ENCODE assay signal across 22 cellular contexts in genomic region chr3:15261274-15261673, GRCh38. TPM values are rescaled to one million over a fixed set of nuclear protein-coding genes. Genes with fewer than 3 reads are reported as not detected.
DNase-seq lines count a peak whose midpoint lies in the region; ATAC-seq, FAIRE-seq and TF ChIP-seq lines count a peak whose summit lies in the region.
"Had no signal": no experiment of that assay in that cellular context is flagged by ENCODE, and none has a peak within 500 bp of the region (broad histone marks: within the 10 kb centered on the region; RNA-seq: fewer than 3 reads in every experiment).

No MANE protein-coding gene starts in this region.

- H3K9ac ChIP-seq in SK-N-SH (no peak overlapping the region), K562 (ENCODE audit: insufficient read depth in 1 of 2, low read depth in 2 of 2, low read length in 2 of 2) (no peak overlapping the region), neuronal stem cell (ENCODE audit: low read depth, low read length, poor library complexity) (no peak overlapping the region)

- ATAC-seq in SK-N-SH treated with all-trans-retinoic acid at 6 μM for 48 hours, result peak; percentile 16; the same call in 1 of the 3 replicates
- no peak for ATAC-seq in CD8-positive, alpha-beta T cell
- no peak for ATAC-seq in K562
- no peak for ATAC-seq in WTC11
- ATAC-seq in GM18867 (IDR thresholded peaks at IDR 0.05; ENCODE audit: unreplicated experiment), result no peak
- ATAC-seq: left lung, Right ventricle myocardium inferior had no signal

- no peaks in the 10 kb centered on the region for H3K79me2 ChIP-seq in SK-N-SH (ENCODE audit: insufficient read depth)
- no peaks in the 10 kb centered on the region for H3K79me2 ChIP-seq in K562 (ENCODE audit: control insufficient read depth, insufficient read depth, low read length)

- no peak overlapping the region for H2AK5ac ChIP-seq in neuronal stem cell (ENCODE audit: low read depth, low read length)

- no peak overlapping the region for H3K4me2 ChIP-seq in SK-N-SH
- no peak overlapping the region for H3K4me2 ChIP-seq in K562 (ENCODE audit: insufficient read depth, low read length)
- no peak overlapping the region for H3K4me2 ChIP-seq in neuronal stem cell (ENCODE audit: insufficient read depth, low read length, poor library complexity, severe bottlenecking)

- CTCF ChIA-PET in SK-N-SH (lab: Yijun Ruan, JAX), result interaction anchor here (0.6 to 8.0 kb wide), 2 partner anchors 18 to 146 kb away, joined by 3 to 85 read pairs; no protein-coding TSS in a partner anchor
- CTCF ChIA-PET in CD8-positive, alpha-beta T cell (lab: Charles Lee), result interaction anchor here (0.7 to 2.4 kb wide), 3 partner anchors 8 to 144 kb away, joined by 3 to 8 read pairs (median 5); partner anchors contain the start of gene SH3BP5
- CTCF ChIA-PET in K562 (lab: Yijun Ruan, JAX; ENCODE audit: low intra/inter-chr PET ratio), result no interaction called here
- CTCF ChIA-PET in WTC11 (lab: Charles Lee), result no interaction called here

- DNase-seq in SK-N-SH, result no peak
- no peak for DNase-seq in CD8-positive, alpha-beta T cell
- no peak for DNase-seq in K562 (ENCODE audit: extremely low read depth in 1 of 4, low spot score in 3 of 4)
- no peak for DNase-seq in neuronal stem cell (ENCODE audit: low spot score)
- DNase-seq in WTC11 (ENCODE audit: low spot score), result no peak
- no peak for DNase-seq in HTR-8/SVneo (ENCODE audit: insufficient read length, low spot score)
- DNase-seq: 8988T, amygdala, BE2C, esophagus squamous epithelium, NCI-H1092 treated with DMSO at 0.1 percent for 48 hours, NCI-H2107, NCI-H524, stomach had no signal

- H2BK120ac ChIP-seq in neuronal stem cell (ENCODE audit: low read depth, low read length), result no peak overlapping the region

- H2AFZ ChIP-seq in SK-N-SH (ENCODE audit: low read depth), result no peak overlapping the region
- H2AFZ ChIP-seq in K562 (ENCODE audit: low read depth, low read length), result no peak overlapping the region
- no peak overlapping the region for H2AFZ ChIP-seq in neuronal stem cell (ENCODE audit: low read length)

- intact Hi-C loops in CD8-positive, alpha-beta T cell (cut with DNase I, micrococcal nuclease), result no loop called here
- intact Hi-C loops in K562 (cut with micrococcal nuclease), result no loop called here

- H3K27me3 Mint-ChIP-seq in CD8-positive, alpha-beta T cell (ENCODE audit: low read depth), result no peaks in the 10 kb centered on the region
- H3K27me3 Mint-ChIP-seq in WTC11 (ENCODE audit: low read depth), result no peaks in the 10 kb centered on the region
- H3K27me3 Mint-ChIP-seq: central memory CD8-positive, alpha-beta T cell had no signal

- no peak overlapping the region for H3K4ac ChIP-seq in neuronal stem cell (ENCODE audit: low read length)

- peak overlapping the region; percentile 32 for H2BK5ac ChIP-seq in neuronal stem cell (ENCODE audit: low read length)

- no peak overlapping the region for H3K4me3 Mint-ChIP-seq in CD8-positive, alpha-beta T cell
- no peak overlapping the region for H3K4me3 Mint-ChIP-seq in WTC11
- H3K4me3 Mint-ChIP-seq: central memory CD8-positive, alpha-beta T cell had no signal

- TF ChIP-seq EP300 in SK-N-SH (IDR thresholded peaks at IDR 0.05; ENCODE audit: borderline replicate concordance in 1 of 2, low read depth in 1 of 2, low read length in 1 of 2) (no peak), K562 (IDR thresholded peaks at IDR 0.05; ENCODE audit: low read length) (no peak)

- H3F3A ChIP-seq in SK-N-SH (replicated peaks; ENCODE audit: insufficient read depth), result peaks cover 4% of the 10 kb centered on the region

- no peak for TF ChIP-seq CTCF in SK-N-SH (IDR thresholded peaks at IDR 0.05)
- no peak for TF ChIP-seq CTCF in CD8-positive, alpha-beta T cell (IDR thresholded peaks at IDR 0.05)
- no peak for TF ChIP-seq CTCF in K562 (IDR thresholded peaks at IDR 0.05 in 2 of 3, conservative IDR thresholded peaks at IDR 0.05 in 1 of 3; ENCODE audit: insufficient read depth in 2 of 3, low read depth in 1 of 3, low read length in 3 of 3)
- no peak for TF ChIP-seq CTCF in WTC11 (IDR thresholded peaks at IDR 0.05)

- H4K20me1 ChIP-seq in SK-N-SH (ENCODE audit: insufficient read depth) (no peaks in the 10 kb centered on the region), K562 (replicated peaks; ENCODE audit: control insufficient read depth, insufficient read depth, low read length) (no peaks in the 10 kb centered on the region; the same call in 1 of the 2 replicates)

- H3K4me1 Mint-ChIP-seq in CD8-positive, alpha-beta T cell (ENCODE audit: low read depth), result peaks cover 16% of the 10 kb centered on the region
- H3K4me1 Mint-ChIP-seq in WTC11, result no peaks in the 10 kb centered on the region

- H3K27ac Mint-ChIP-seq in CD8-positive, alpha-beta T cell, result peak overlapping the region; percentile 79
- no peak overlapping the region for H3K27ac Mint-ChIP-seq in WTC11
- H3K27ac Mint-ChIP-seq: activated T-helper 2 cell treated with anti-CD3 and anti-CD28 coated beads, Interferon-gamma antibody, Interleukin-2, Interleukin-4, amounts not matched to agents 10 μg/mL and 5 μg/mL and 100 μg/mL, durations not matched to agents 14 hours and 24 hours and 36 hours had no signal

- TF ChIP-seq RAD21 in SK-N-SH (IDR thresholded peaks at IDR 0.05; ENCODE audit: low read length) (no peak), K562 (CRISPR knock-in tag; conservative IDR thresholded peaks at IDR 0.05 in 1 of 2, IDR thresholded peaks at IDR 0.05 in 1 of 2) (no peak)

- H3K36me3 ChIP-seq in SK-N-SH (replicated peaks in 1 of 2; ENCODE audit: control insufficient read depth in 1 of 2, insufficient read depth in 2 of 2, low read length in 1 of 2) (peaks cover 38 to 44% of the 10 kb centered on the region in 2 experiments), K562 (ENCODE audit: control insufficient read depth, insufficient read depth, low read length) (peaks cover 49% of the 10 kb centered on the region; the same call in 2 of the 3 replicates), neuronal stem cell (replicated peaks in 1 of 2; ENCODE audit: control insufficient read depth in 2 of 2, insufficient read depth in 2 of 2, low read length in 2 of 2) (peaks cover 9 to 39% of the 10 kb centered on the region in 2 donors)
- H3K36me3 ChIP-seq in CD8-positive, alpha-beta T cell (ENCODE audit: insufficient read depth, low read length), result peaks cover 31% of the 10 kb centered on the region
- H3K36me3 ChIP-seq: BE2C had no signal

- H3K27me3 ChIP-seq in SK-N-SH (ENCODE audit: insufficient read depth) (no peaks in the 10 kb centered on the region), K562 (ENCODE audit: control insufficient read depth in 2 of 2, insufficient read depth in 2 of 2, low read length in 2 of 2) (no peaks in the 10 kb centered on the region), neuronal stem cell (ENCODE audit: control insufficient read depth in 3 of 3, insufficient read depth in 3 of 3, low read depth in 1 of 3, low read length in 3 of 3) (no peaks in the 10 kb centered on the region)
- no peaks in the 10 kb centered on the region for H3K27me3 ChIP-seq in CD8-positive, alpha-beta T cell (ENCODE audit: insufficient read depth, low read length)
- H3K27me3 ChIP-seq: BE2C, esophagus squamous epithelium, left lung, stomach had no signal

- no peak overlapping the region for H3K27ac ChIP-seq in SK-N-SH (ENCODE audit: low read depth in 2 of 2, low read length in 1 of 2)
- no peak overlapping the region for H3K27ac ChIP-seq in CD8-positive, alpha-beta T cell (ENCODE audit: low read depth, low read length)
- H3K27ac ChIP-seq in K562 (ENCODE audit: extremely low read depth, low read depth, low read length), result no peak overlapping the region
- H3K27ac ChIP-seq in neuronal stem cell (replicated peaks; ENCODE audit: low read length), result no peak overlapping the region
- H3K27ac ChIP-seq: esophagus squamous epithelium, stomach had no signal

- no peaks in the 10 kb centered on the region for H3K79me1 ChIP-seq in neuronal stem cell (ENCODE audit: low read depth, low read length)

- POLR2A ChIA-PET in SK-N-SH (lab: Yijun Ruan, JAX) (no interaction called here), K562 (lab: Yijun Ruan, JAX) (interaction anchor here (1.1 kb wide), 1 partner anchor 9 kb away, joined by 3 read pairs; no protein-coding TSS in a partner anchor), WTC11 (lab: Charles Lee) (no interaction called here)
- POLR2A ChIA-PET in CD8-positive, alpha-beta T cell (lab: Charles Lee), result no interaction called here

- H3K9me3 Mint-ChIP-seq in CD8-positive, alpha-beta T cell, result no peaks in the 10 kb centered on the region
- H3K9me3 Mint-ChIP-seq in WTC11, result no peaks in the 10 kb centered on the region
- H3K9me3 Mint-ChIP-seq: activated T-helper 2 cell treated with anti-CD3 and anti-CD28 coated beads, Interferon-gamma antibody, Interleukin-2, Interleukin-4, amounts not matched to agents 10 μg/mL and 5 μg/mL and 100 μg/mL, durations not matched to agents 14 hours and 24 hours and 36 hours; central memory CD8-positive, alpha-beta T cell had no signal

- H3K9me3 ChIP-seq in SK-N-SH (no peaks in the 10 kb centered on the region), K562 (replicated peaks; ENCODE audit: control insufficient read depth, insufficient read depth, low read depth, low read length) (no peaks in the 10 kb centered on the region), neuronal stem cell (replicated peaks in 1 of 2; ENCODE audit: control insufficient read depth in 2 of 2, insufficient read depth in 1 of 2, low read depth in 1 of 2, low read length in 2 of 2) (no peaks in the 10 kb centered on the region)
- H3K9me3 ChIP-seq in CD8-positive, alpha-beta T cell (ENCODE audit: low read length), result no peaks in the 10 kb centered on the region
- H3K9me3 ChIP-seq: BE2C, esophagus squamous epithelium, left lung, stomach had no signal

- in situ Hi-C loops in K562 (cut with MboI), result no loop called here

- no peak for TF ChIP-seq POLR2A in K562 (conservative IDR thresholded peaks at IDR 0.05)

- H3K14ac ChIP-seq in neuronal stem cell (ENCODE audit: low read length), result no peak overlapping the region

- H2BK15ac ChIP-seq in neuronal stem cell (ENCODE audit: low read length), result no peak overlapping the region

- peaks cover 0 to 2% of the 10 kb centered on the region in 2 experiments; a peak in 1 of 4 replicates for H3K4me1 ChIP-seq in SK-N-SH (ENCODE audit: control insufficient read depth in 1 of 2, insufficient read depth in 2 of 2, low read depth in 1 of 2, low read length in 1 of 2)
- H3K4me1 ChIP-seq in CD8-positive, alpha-beta T cell (ENCODE audit: insufficient read depth, low read length), result peaks cover 4% of the 10 kb centered on the region
- no peaks in the 10 kb centered on the region; a peak in 1 of 5 replicates for H3K4me1 ChIP-seq in K562 (replicated peaks in 1 of 2; ENCODE audit: control insufficient read depth in 2 of 2, insufficient read depth in 2 of 2, low read length in 2 of 2)
- no peaks in the 10 kb centered on the region for H3K4me1 ChIP-seq in neuronal stem cell (ENCODE audit: control insufficient read depth in 2 of 2, insufficient read depth in 1 of 2, low read depth in 1 of 2, low read length in 2 of 2)
- H3K4me1 ChIP-seq: BE2C had no signal

- H3K23ac ChIP-seq in neuronal stem cell (ENCODE audit: low read depth, low read length, poor library complexity), result no peak overlapping the region

- H3K4me3 ChIP-seq in SK-N-SH (ENCODE audit: low read depth in 2 of 2, low read length in 1 of 2) (no peak overlapping the region), K562 (no peak overlapping the region), neuronal stem cell (ENCODE audit: low read length in 2 of 2) (no peak overlapping the region)
- H3K4me3 ChIP-seq in CD8-positive, alpha-beta T cell (ENCODE audit: low read depth, low read length), result no peak overlapping the region
- H3K4me3 ChIP-seq: esophagus squamous epithelium, left lung, stomach had no signal

- H3K36me3 Mint-ChIP-seq in CD8-positive, alpha-beta T cell, result peaks cover 53% of the 10 kb centered on the region
- peaks cover 10% of the 10 kb centered on the region; the same call in 1 of the 2 replicates for H3K36me3 Mint-ChIP-seq in WTC11

- H4K91ac ChIP-seq in neuronal stem cell (ENCODE audit: low read depth, low read length, poor library complexity), result no peak overlapping the region

- no peaks in the 10 kb centered on the region for H3K9me1 ChIP-seq in K562 (ENCODE audit: control insufficient read depth, insufficient read depth, low read length)

- no peak overlapping the region for H3K18ac ChIP-seq in neuronal stem cell (ENCODE audit: low read length)

- no TSS peak for BruUV-seq in K562 (replicated peaks; lab: Mats Ljungman, UMichigan)

- FAIRE-seq in K562 (lab: Jason Lieb, UNC), result no peak
- no peak for FAIRE-seq in HTR-8/SVneo (lab: Jason Lieb, UNC)
- FAIRE-seq: G401.6, urothelium cell line had no signal

- no peak overlapping the region for H4K8ac ChIP-seq in neuronal stem cell (ENCODE audit: low read depth, low read length)

- no peak overlapping the region for H2BK12ac ChIP-seq in neuronal stem cell (ENCODE audit: low read length)

- H3K9me2 ChIP-seq in SK-N-SH, result no peaks in the 10 kb centered on the region

RNA-seq across cellular contexts. Expression of gene CAPN7, which starts 55.2 kb away (rescaled TPM):
- polyA plus RNA-seq in SK-N-SH (2012; rRNA removed), result 7.3 and 11.1 TPM in 2 replicates
- polyA plus RNA-seq in SK-N-SH (2012; cell fraction: cytosol; rRNA removed), result 8.7 and 13.0 TPM in 2 replicates
- 21.6 and 21.9 TPM in 2 replicates for polyA plus RNA-seq in SK-N-SH (2012; cell fraction: nucleus; rRNA removed)
- total RNA-seq in CD8-positive, alpha-beta T cell, result 10 to 100 TPM; 59.7 to 62.6 TPM
- 37.7 and 89.2 TPM in 2 replicates for total RNA-seq in K562 (2011; cell fraction: chromatin; rRNA removed; ENCODE audit: low replicate concordance)
- 26.5 and 27.1 TPM in 2 replicates for total RNA-seq in K562 (2011; cell fraction: nucleolus; rRNA removed)
- total RNA-seq in K562 (2011; cell fraction: nucleoplasm; rRNA removed), result 32.0 and 50.1 TPM in 2 replicates
- total RNA-seq in K562 (2014; rRNA removed), result 27.0 and 32.7 TPM in 2 replicates
- 33.4 and 35.3 TPM in 2 replicates for total RNA-seq in K562 (2014; rRNA removed; fragmentation: Illumina TruSeq; extraction: Trizol)
- 31.7 and 37.5 TPM in 2 replicates for total RNA-seq in K562 (2015; rRNA removed; fragmentation: Illumina TruSeq; extraction: Trizol)
- total RNA-seq in K562 (2021), result 42.6 and 42.7 TPM in 2 replicates
- 28.1 and 36.4 TPM in 2 replicates for polyA plus RNA-seq in K562 (2011; rRNA removed)
- 17.9 and 20.3 TPM in 2 replicates for polyA plus RNA-seq in K562 (2011; cell fraction: cytosol; rRNA removed)
- polyA plus RNA-seq in K562 (2011; cell fraction: nucleus; rRNA removed), result 29.4 and 33.3 TPM in 2 replicates
- 19.3 and 25.7 TPM in 2 replicates for polyA plus RNA-seq in K562 (2012)
- polyA plus RNA-seq in K562 (2014; fragmentation: Illumina TruSeq; extraction: Trizol), result 24.8 and 32.6 TPM in 2 replicates
- 1 to 10 TPM; 6.5 to 10.0 TPM for polyA plus RNA-seq in K562 (2014; fragmentation: Nextera tagmentation; extraction: Ambion mirVana)
- polyA plus RNA-seq in K562 (2014; rRNA removed), result 23.3 TPM in 2 replicates
- polyA minus RNA-seq in K562 (2011; rRNA and poly(A)+ RNA removed), result 50.3 and 54.6 TPM in 2 replicates
- 24.0 and 25.2 TPM in 2 replicates for polyA minus RNA-seq in K562 (2011; cell fraction: cytosol; rRNA and poly(A)+ RNA removed)
- 40.5 and 64.5 TPM in 2 replicates for polyA minus RNA-seq in K562 (2011; cell fraction: nucleus; rRNA and poly(A)+ RNA removed)
- polyA plus RNA-seq in neuronal stem cell (2013, experiment 1 of 2), result 19.2 TPM
- polyA plus RNA-seq in neuronal stem cell (2013, experiment 2 of 2), result 19.6 TPM
- 16.8 to 20.3 TPM (median 17.9 TPM) in 3 replicates for total RNA-seq in WTC11 (2021)

Comparison
In these comparisons a context has a peak if more than half of its experiments do, and no peak if none do; other contexts are left out.
1. CTCF ChIA-PET loops: an anchor here in SK-N-SH (0.6 to 8.0 kb wide) and CD8-positive, alpha-beta T cell (0.7 to 2.4 kb wide); none called in K562 and WTC11.